Comparison of ENCODE assay signal across 21 cellular contexts in genomic region chr18:24685232-24685959, GRCh38.
DNase-seq lines count a peak whose midpoint lies in the region; ATAC-seq, FAIRE-seq and TF ChIP-seq lines count a peak whose summit lies in the region.
"Had no signal": no experiment of that assay in that cellular context is flagged by ENCODE, and none has a peak within 500 bp of the region (broad histone marks: within the 10 kb centered on the region; RNA-seq: fewer than 3 reads in every experiment).

No MANE protein-coding gene starts in this region.

- no peak for DNase-seq in SK-N-SH
- DNase-seq in D721Med (ENCODE audit: insufficient read length, low spot score): no peak
- DNase-seq in fibroblast of the aortic adventitia (ENCODE audit: low read depth): peak; percentile 5
- DNase-seq in uterus: no peak
- DNase-seq in esophagus squamous epithelium (lab: John Stamatoyannopoulos, UW): no peak
- DNase-seq: Caco-2; CD4-positive, CD25-positive, alpha-beta regulatory T cell; CD8-positive, alpha-beta T cell; DMS 273 treated with DMSO at 0.1 percent for 48 hours; DMS79; EL; GDM1; GM23248; H9 had no signal

- no peak for ATAC-seq in SK-N-SH treated with all-trans-retinoic acid at 6 μM for 48 hours
- ATAC-seq: CD8-positive, alpha-beta T cell; GM12878; HCT116 had no signal

- POLR2A ChIA-PET in SK-N-SH (lab: Yijun Ruan, JAX): no interaction called here

- peak in 1 of 2 experiments; percentile 25; a peak in 1 of 4 replicates for TF ChIP-seq EP300 in SK-N-SH (IDR thresholded peaks at IDR 0.05; ENCODE audit: borderline replicate concordance in 1 of 2, low read depth in 1 of 2, low read length in 1 of 2)

- H3K9ac ChIP-seq in SK-N-SH: no peak overlapping the region
- H3K9ac ChIP-seq: BLaER1, GM23248 had no signal

- H3K36me3 ChIP-seq in SK-N-SH (replicated peaks in 1 of 2; ENCODE audit: control insufficient read depth in 1 of 2, insufficient read depth in 2 of 2, low read length in 1 of 2) (no peaks in the 10 kb centered on the region), uterus (no peaks in the 10 kb centered on the region), esophagus squamous epithelium (no peaks in the 10 kb centered on the region)
- H3K36me3 ChIP-seq: BLaER1 had no signal

- TF ChIP-seq CTCF in SK-N-SH (IDR thresholded peaks at IDR 0.05): no peak
- TF ChIP-seq CTCF in D721Med (IDR thresholded peaks at IDR 0.05; ENCODE audit: insufficient read depth, missing control alignments): no peak
- no peak for TF ChIP-seq CTCF in fibroblast of the aortic adventitia (IDR thresholded peaks at IDR 0.05; ENCODE audit: insufficient read depth, low read length)
- no peak for TF ChIP-seq CTCF in uterus (IDR thresholded peaks at IDR 0.05)
- no peak for TF ChIP-seq CTCF in esophagus squamous epithelium (IDR thresholded peaks at IDR 0.05)

- TF ChIP-seq RAD21 in SK-N-SH (IDR thresholded peaks at IDR 0.05; ENCODE audit: low read length): no peak

- H3K79me2 ChIP-seq in SK-N-SH (ENCODE audit: insufficient read depth): no peaks in the 10 kb centered on the region

- H3K9me2 ChIP-seq in SK-N-SH: no peaks in the 10 kb centered on the region

- no peaks in the 10 kb centered on the region for H4K20me1 ChIP-seq in SK-N-SH (ENCODE audit: insufficient read depth)
- H4K20me1 ChIP-seq: BLaER1 had no signal

- H3K4me3 ChIP-seq in SK-N-SH (ENCODE audit: low read depth in 2 of 2, low read length in 1 of 2): no peak overlapping the region
- H3K4me3 ChIP-seq in fibroblast of the aortic adventitia (ENCODE audit: low read depth, low read length): no peak overlapping the region
- no peak overlapping the region for H3K4me3 ChIP-seq in uterus
- H3K4me3 ChIP-seq in esophagus squamous epithelium: no peak overlapping the region
- H3K4me3 ChIP-seq: BLaER1, GM12878, GM23248 had no signal

- H2AFZ ChIP-seq in SK-N-SH (ENCODE audit: low read depth): no peak overlapping the region
- H2AFZ ChIP-seq: GM23248 had no signal

- TF ChIP-seq POLR2A in uterus (IDR thresholded peaks at IDR 0.05): no peak
- no peak for TF ChIP-seq POLR2A in esophagus squamous epithelium (IDR thresholded peaks at IDR 0.05)

- H3K4me1 ChIP-seq in SK-N-SH (ENCODE audit: control insufficient read depth in 1 of 2, insufficient read depth in 2 of 2, low read depth in 1 of 2, low read length in 1 of 2) (peaks cover 0 to 4% of the 10 kb centered on the region in 2 experiments; a peak in 1 of 4 replicates), uterus (no peaks in the 10 kb centered on the region), esophagus squamous epithelium (no peaks in the 10 kb centered on the region)
- H3K4me1 ChIP-seq: BLaER1, Caco-2 had no signal

- 13% methylated on average over 5 of the region's 5 CpGs for WGBS in SK-N-SH (ENCODE audit: low lambda C conversion rate)
- 63 to 78% methylated on average over 5 of the region's 5 CpGs for WGBS in esophagus squamous epithelium, 2 donors

- no peaks in the 10 kb centered on the region for H3F3A ChIP-seq in SK-N-SH (replicated peaks; ENCODE audit: insufficient read depth)

- FAIRE-seq in D721Med (lab: Jason Lieb, UNC): peak; percentile 69
- FAIRE-seq: GM12878, GM19239 had no signal

- H3K27me3 ChIP-seq in SK-N-SH (ENCODE audit: insufficient read depth) (no peaks in the 10 kb centered on the region), uterus (no peaks in the 10 kb centered on the region), esophagus squamous epithelium (no peaks in the 10 kb centered on the region)
- H3K27me3 ChIP-seq: BLaER1 had no signal

- H3K9me3 ChIP-seq in SK-N-SH (no peaks in the 10 kb centered on the region), uterus (no peaks in the 10 kb centered on the region), esophagus squamous epithelium (no peaks in the 10 kb centered on the region)
- H3K9me3 ChIP-seq: BLaER1, Caco-2 had no signal

- H3K27ac ChIP-seq in SK-N-SH (ENCODE audit: low read depth in 2 of 2, low read length in 1 of 2): no peak overlapping the region
- no peak overlapping the region for H3K27ac ChIP-seq in uterus
- H3K27ac ChIP-seq in esophagus squamous epithelium: no peak overlapping the region
- H3K27ac ChIP-seq: 22Rv1, BLaER1, C4-2B, GM23248 had no signal

- intact Hi-C loops in uterus (cut with DNase I; ENCODE audit: low total_unique reads) (no loop called here), esophagus squamous epithelium (cut with DNase I) (no loop called here)

- CTCF ChIA-PET in SK-N-SH (lab: Yijun Ruan, JAX): interaction anchor here (0.6 to 1.5 kb wide), 2 partner anchors 14 to 16 kb away, joined by 3 to 5 read pairs; no protein-coding TSS in a partner anchor

- H3K4me2 ChIP-seq in SK-N-SH: no peak overlapping the region
- H3K4me2 ChIP-seq: BLaER1 had no signal

TF ChIP-seq in SK-N-SH, 30 proteins besides CTCF, POLR2A, EP300 and RAD21:
- TF ChIP-seq GATA2 (CRISPR knock-in tag; IDR thresholded peaks at IDR 0.05) (peak; percentile 44; the same call in 1 of the 2 replicates), SIN3A (IDR thresholded peaks at IDR 0.05; ENCODE audit: borderline replicate concordance, low read depth, low read length) (no peak), RCOR1 (IDR thresholded peaks at IDR 0.05; ENCODE audit: low read length) (peak; percentile 43; the same call in 1 of the 2 replicates)

TF ChIP-seq in SK-N-SH treated with all-trans-retinoic acid at 6 μM for 48 hours, 23 proteins besides CTCF, POLR2A, EP300 and RAD21:
- TF ChIP-seq ZFP3 (CRISPR knock-in tag; IDR thresholded peaks at IDR 0.05): no peak
- TF ChIP-seq ZFP30 (CRISPR knock-in tag; IDR thresholded peaks at IDR 0.05): no peak
- TF ChIP-seq CSDC2 (CRISPR knock-in tag; IDR thresholded peaks at IDR 0.05): no peak
- no peak for TF ChIP-seq ARNTL (CRISPR knock-in tag; IDR thresholded peaks at IDR 0.05; ENCODE audit: borderline replicate concordance, low read depth)
- TF ChIP-seq ZNF8 (CRISPR knock-in tag; IDR thresholded peaks at IDR 0.05): no peak
- TF ChIP-seq TSHZ2 (CRISPR knock-in tag; IDR thresholded peaks at IDR 0.05): no peak
- no peak for TF ChIP-seq SNAI2 (CRISPR knock-in tag; IDR thresholded peaks at IDR 0.05)
- no peak for TF ChIP-seq ZNF70 (CRISPR knock-in tag; IDR thresholded peaks at IDR 0.05)
